ENCODE assay signal across 8 cellular contexts in the genomic region with DNA sequence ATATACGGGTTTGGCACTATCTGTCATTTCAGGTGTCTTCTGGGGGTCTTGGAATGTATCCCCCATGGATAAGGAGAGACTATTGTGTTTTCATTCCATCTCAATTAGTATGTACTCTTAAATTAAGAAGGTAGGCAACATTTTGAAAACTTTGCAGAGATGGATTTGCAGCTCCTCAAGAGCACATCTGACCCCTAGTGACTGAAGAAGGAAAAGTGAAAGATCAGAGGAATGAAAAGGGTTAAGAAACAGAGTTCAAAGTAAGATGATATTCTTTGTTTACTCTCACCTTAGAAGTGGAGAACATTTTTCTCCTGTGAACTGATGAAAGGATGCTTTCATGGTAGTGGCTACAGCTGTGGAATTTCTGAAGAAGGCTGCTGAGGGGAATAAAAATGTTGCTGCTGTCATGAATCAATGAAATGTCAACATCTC. TPM values are rescaled to one million over a fixed set of nuclear protein-coding genes. Genes with fewer than 3 reads are reported as not detected.
DNase-seq lines count a peak whose midpoint lies in the region; ATAC-seq, FAIRE-seq and TF ChIP-seq lines count a peak whose summit lies in the region.

No MANE protein-coding gene starts in this region.

- no peak overlapping the region for H3K4me3 ChIP-seq in LNCaP clone FGC (ENCODE audit: low read depth, low read length)
- no peak overlapping the region for H3K4me3 ChIP-seq in K562
- H3K4me3 ChIP-seq in mucosa of descending colon: no peak overlapping the region

- no peaks in the 10 kb centered on the region for H3K79me2 ChIP-seq in K562 (ENCODE audit: control insufficient read depth, insufficient read depth, low read length)

- H3K36me3 ChIP-seq in K562 (ENCODE audit: control insufficient read depth, insufficient read depth, low read length) (peaks cover 6% of the 10 kb centered on the region; the same call in 2 of the 3 replicates), mucosa of descending colon (ENCODE audit: low read depth) (no peaks in the 10 kb centered on the region)

- POLR2A ChIA-PET in K562 (lab: Yijun Ruan, JAX): interaction anchor here (0.8 to 1.0 kb wide), 5 partner anchors 11 to 172 kb away, joined by 3 to 7 read pairs (median 3); no protein-coding TSS in a partner anchor

- H4K20me1 ChIP-seq in K562 (replicated peaks; ENCODE audit: control insufficient read depth, insufficient read depth, low read length): no peaks in the 10 kb centered on the region

- H3K27ac ChIP-seq in K562 (ENCODE audit: extremely low read depth, low read depth, low read length): no peak overlapping the region

- TF ChIP-seq POLR2A in K562 (conservative IDR thresholded peaks at IDR 0.05): no peak

- in situ Hi-C loops in K562 (cut with MboI): no loop called here

- CTCF ChIA-PET in K562 (lab: Yijun Ruan, JAX; ENCODE audit: low intra/inter-chr PET ratio): interaction anchor here (0.6 to 1.4 kb wide), 5 partner anchors 100 to 721 kb away, joined by 3 to 6 read pairs (median 3); no protein-coding TSS in a partner anchor

- DNase-seq in NCI-H2107 treated with DMSO at 0.1 percent for 48 hours (lab: John Stamatoyannopoulos, UW; ENCODE audit: unreplicated experiment) (peak; percentile 14), NCI-H2107 (lab: John Stamatoyannopoulos, UW) (no peak), LNCaP clone FGC (ENCODE audit: low read depth) (peak; percentile 21), K562 (ENCODE audit: extremely low read depth in 1 of 4, low spot score in 3 of 4) (peak in 3 of 4 experiments; percentile 16 to 56 (median 18)), mucosa of descending colon (no peak), GM03348 (ENCODE audit: low spot score) (no peak), islet precursor cell (no peak)

- TF ChIP-seq EP300 in K562 (IDR thresholded peaks at IDR 0.05; ENCODE audit: low read length): no peak

- FAIRE-seq in K562 (lab: Jason Lieb, UNC): peak; percentile 84

- H3K9me3 ChIP-seq in K562 (replicated peaks; ENCODE audit: control insufficient read depth, insufficient read depth, low read depth, low read length): no peaks in the 10 kb centered on the region
- H3K9me3 ChIP-seq in mucosa of descending colon: no peaks in the 10 kb centered on the region

- H3K9ac ChIP-seq in K562 (ENCODE audit: insufficient read depth in 1 of 2, low read depth in 2 of 2, low read length in 2 of 2): no peak overlapping the region

- no peaks in the 10 kb centered on the region for H3K9me1 ChIP-seq in K562 (ENCODE audit: control insufficient read depth, insufficient read depth, low read length)

- WGBS in K562 (ENCODE audit: insufficient coverage, low coverage, missing lambda C conversion rate): 27% methylated on average over 1 of the region's 1 CpG

- ATAC-seq in K562 (peak; percentile 73), mucosa of descending colon (peak; percentile 45), HG03439 (IDR thresholded peaks at IDR 0.05; ENCODE audit: unreplicated experiment) (no peak)

- no peaks in the 10 kb centered on the region for H3K27me3 ChIP-seq in K562 (ENCODE audit: control insufficient read depth in 2 of 2, insufficient read depth in 2 of 2, low read length in 2 of 2)

- TF ChIP-seq RAD21 in K562 (CRISPR knock-in tag; conservative IDR thresholded peaks at IDR 0.05 in 1 of 2, IDR thresholded peaks at IDR 0.05 in 1 of 2): peak; percentile 64 to 88

- intact Hi-C loops in K562 (cut with micrococcal nuclease) (loop anchor here (1.0 to 5.0 kb wide), 2 partner anchors 102 to 205 kb away; no protein-coding TSS in a partner anchor), mucosa of descending colon (cut with DNase I, micrococcal nuclease) (no loop called here)

- no TSS peak for BruUV-seq in K562 (replicated peaks; lab: Mats Ljungman, UMichigan)

- H2AFZ ChIP-seq in K562 (ENCODE audit: low read depth, low read length): no peak overlapping the region

- H3K4me2 ChIP-seq in K562 (ENCODE audit: insufficient read depth, low read length): no peak overlapping the region

- peaks cover 5 to 10% of the 10 kb centered on the region in 2 experiments; a peak in 3 of 5 replicates for H3K4me1 ChIP-seq in K562 (replicated peaks in 1 of 2; ENCODE audit: control insufficient read depth in 2 of 2, insufficient read depth in 2 of 2, low read length in 2 of 2)
- peaks cover 21% of the 10 kb centered on the region for H3K4me1 ChIP-seq in mucosa of descending colon (ENCODE audit: low read depth)

- TF ChIP-seq CTCF in LNCaP clone FGC (IDR thresholded peaks at IDR 0.05; ENCODE audit: control insufficient read depth, extremely low read depth, insufficient read depth) (peak; percentile 61), K562 (IDR thresholded peaks at IDR 0.05 in 2 of 3, conservative IDR thresholded peaks at IDR 0.05 in 1 of 3; ENCODE audit: insufficient read depth in 2 of 3, low read depth in 1 of 3, low read length in 3 of 3) (peak; percentile 32 to 71 (median 60); a peak in 5 of 6 replicates), mucosa of descending colon (IDR thresholded peaks at IDR 0.05) (no peak)

TF ChIP-seq in K562, 482 proteins besides CTCF, POLR2A, EP300 and RAD21 (continues in another document):
- TF ChIP-seq, protein P1, sequence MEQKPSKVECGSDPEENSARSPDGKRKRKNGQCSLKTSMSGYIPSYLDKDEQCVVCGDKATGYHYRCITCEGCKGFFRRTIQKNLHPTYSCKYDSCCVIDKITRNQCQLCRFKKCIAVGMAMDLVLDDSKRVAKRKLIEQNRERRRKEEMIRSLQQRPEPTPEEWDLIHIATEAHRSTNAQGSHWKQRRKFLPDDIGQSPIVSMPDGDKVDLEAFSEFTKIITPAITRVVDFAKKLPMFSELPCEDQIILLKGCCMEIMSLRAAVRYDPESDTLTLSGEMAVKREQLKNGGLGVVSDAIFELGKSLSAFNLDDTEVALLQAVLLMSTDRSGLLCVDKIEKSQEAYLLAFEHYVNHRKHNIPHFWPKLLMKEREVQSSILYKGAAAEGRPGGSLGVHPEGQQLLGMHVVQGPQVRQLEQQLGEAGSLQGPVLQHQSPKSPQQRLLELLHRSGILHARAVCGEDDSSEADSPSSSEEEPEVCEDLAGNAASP (IDR thresholded peaks at IDR 0.05): no peak
- no peak for TF ChIP-seq SETDB1 (IDR thresholded peaks at IDR 0.05; ENCODE audit: low read length)
- TF ChIP-seq PRPF4 (IDR thresholded peaks at IDR 0.05; ENCODE audit: insufficient read depth, low read depth, low read length, poor library complexity, severe bottlenecking): no peak
- TF ChIP-seq CBX3 (IDR thresholded peaks at IDR 0.05; ENCODE audit: borderline replicate concordance in 1 of 2, low read length in 2 of 2): no peak
- TF ChIP-seq MYNN (IDR thresholded peaks at IDR 0.05): no peak
- no peak for TF ChIP-seq MYNN (CRISPR knock-in tag; IDR thresholded peaks at IDR 0.05)
- TF ChIP-seq, protein P2, sequence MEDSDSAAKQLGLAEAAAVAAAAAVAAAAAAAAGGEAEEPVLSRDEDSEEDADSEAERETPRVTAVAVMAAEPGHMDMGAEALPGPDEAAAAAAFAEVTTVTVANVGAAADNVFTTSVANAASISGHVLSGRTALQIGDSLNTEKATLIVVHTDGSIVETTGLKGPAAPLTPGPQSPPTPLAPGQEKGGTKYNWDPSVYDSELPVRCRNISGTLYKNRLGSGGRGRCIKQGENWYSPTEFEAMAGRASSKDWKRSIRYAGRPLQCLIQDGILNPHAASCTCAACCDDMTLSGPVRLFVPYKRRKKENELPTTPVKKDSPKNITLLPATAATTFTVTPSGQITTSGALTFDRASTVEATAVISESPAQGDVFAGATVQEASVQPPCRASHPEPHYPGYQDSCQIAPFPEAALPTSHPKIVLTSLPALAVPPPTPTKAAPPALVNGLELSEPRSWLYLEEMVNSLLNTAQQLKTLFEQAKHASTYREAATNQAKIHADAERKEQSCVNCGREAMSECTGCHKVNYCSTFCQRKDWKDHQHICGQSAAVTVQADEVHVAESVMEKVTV (CRISPR knock-in tag; IDR thresholded peaks at IDR 0.05): peak; percentile 57
- TF ChIP-seq NONO (IDR thresholded peaks at IDR 0.05; ENCODE audit: low read depth in 2 of 2, low read length in 1 of 2): no peak
- no peak for TF ChIP-seq XRCC3 (IDR thresholded peaks at IDR 0.05)
- no peak for TF ChIP-seq KDM4B (IDR thresholded peaks at IDR 0.05; ENCODE audit: borderline replicate concordance in 2 of 2, low read depth in 1 of 2)
- TF ChIP-seq SAFB (IDR thresholded peaks at IDR 0.05; ENCODE audit: borderline replicate concordance, low read depth, low read length): no peak

RNA-seq across cellular contexts. Expression of a gene that starts 41.5 kb away (rescaled TPM):
- 1.8 and 7.8 TPM in 2 replicates for total RNA-seq in K562 (2011; cell fraction: chromatin; rRNA removed; ENCODE audit: low replicate concordance)
- 1.3 and 2.1 TPM in 2 replicates for total RNA-seq in K562 (2011; cell fraction: nucleolus; rRNA removed)
- total RNA-seq in K562 (2011; cell fraction: nucleoplasm; rRNA removed): 5.4 and 8.2 TPM in 2 replicates
- total RNA-seq in K562 (2014; rRNA removed) (7.3 and 8.0 TPM in 2 replicates), K562 (2014; rRNA removed; fragmentation: Illumina TruSeq; extraction: Trizol) (12.1 and 13.6 TPM in 2 replicates), K562 (2015; rRNA removed; fragmentation: Illumina TruSeq; extraction: Trizol) (9.1 and 10.2 TPM in 2 replicates), K562 (2021) (9.9 and 10.8 TPM in 2 replicates), mucosa of descending colon (100 to 1,000 TPM in 2 of 3 donors, 10 to 100 TPM in 1; 63.2 to 158 (median 127) TPM)
- polyA plus RNA-seq in K562 (2011; rRNA removed) (2.9 and 5.5 TPM in 2 replicates), K562 (2014; fragmentation: Illumina TruSeq; extraction: Trizol) (8.3 and 10.5 TPM in 2 replicates), K562 (2014; fragmentation: Nextera tagmentation; extraction: Ambion mirVana) (1 to 10 TPM; 4.4 to 5.0 TPM), K562 (2014; rRNA removed) (6.5 and 8.6 TPM in 2 replicates)
- polyA plus RNA-seq in K562 (2011; cell fraction: cytosol; rRNA removed): 1.2 and 1.8 TPM in 2 replicates
- polyA plus RNA-seq in K562 (2011; cell fraction: nucleus; rRNA removed): 1.8 and 1.9 TPM in 2 replicates
- 4.4 and 6.3 TPM in 2 replicates for polyA plus RNA-seq in K562 (2012)
- 3.8 and 5.6 TPM in 2 replicates for polyA minus RNA-seq in K562 (2011; rRNA and poly(A)+ RNA removed)
- 1.7 and 3.1 TPM in 2 replicates for polyA minus RNA-seq in K562 (2011; cell fraction: cytosol; rRNA and poly(A)+ RNA removed)
- 1.8 and 2.7 TPM in 2 replicates for polyA minus RNA-seq in K562 (2011; cell fraction: nucleus; rRNA and poly(A)+ RNA removed)

Comparison
In these comparisons a context has a peak if more than half of its experiments do, and no peak if none do; other contexts are left out.
1. DNase-seq: peak in NCI-H2107 treated with DMSO at 0.1 percent for 48 hours (single experiment), LNCaP clone FGC (single experiment) and K562 (3 of 4); none in NCI-H2107 (single experiment), mucosa of descending colon (0 of 3), GM03348 (single experiment) and islet precursor cell (single experiment).
2. RNA of a gene that starts 41.5 kb away (total RNA-seq): 63.2 to 158 TPM in mucosa of descending colon; 1.3 to 13.6 TPM in K562; every median in the first group is over 4 times any median in the second.